Comparison of ENCODE assay signal across 13 cellular contexts in genomic region chr14:69666112-69666511, GRCh38. TPM values are rescaled to one million over a fixed set of nuclear protein-coding genes. Genes with fewer than 3 reads are reported as not detected.
DNase-seq lines count a peak whose midpoint lies in the region; ATAC-seq and TF ChIP-seq lines count a peak whose summit lies in the region.
"Had no signal": no experiment of that assay in that cellular context is flagged by ENCODE, and none has a peak within 500 bp of the region (broad histone marks: within the 10 kb centered on the region; RNA-seq: fewer than 3 reads in every experiment).

No MANE protein-coding gene starts in this region.

- TF ChIP-seq CTCF in fibroblast of the aortic adventitia (IDR thresholded peaks at IDR 0.05; ENCODE audit: insufficient read depth, low read length): no peak
- TF ChIP-seq CTCF in ovary (IDR thresholded peaks at IDR 0.05): no peak
- no peak for TF ChIP-seq CTCF in RWPE1 (conservative IDR thresholded peaks at IDR 0.05; ENCODE audit: low read depth)

- H3K4me1 ChIP-seq in CD4-positive, CD25-positive, alpha-beta regulatory T cell (ENCODE audit: control insufficient read depth, insufficient read depth, low read length, poor library complexity, severe bottlenecking): peaks cover 51% of the 10 kb centered on the region
- H3K4me1 ChIP-seq in rectal smooth muscle tissue (ENCODE audit: control insufficient read depth, insufficient read depth, low read length) (peaks cover 30% of the 10 kb centered on the region), ovary (ENCODE audit: insufficient read depth) (peaks cover 31% of the 10 kb centered on the region)

- POLR2A ChIA-PET in T-cell (lab: Charles Lee) (no interaction called here), RWPE1 (lab: Yijun Ruan, JAX; ENCODE audit: low non-redundant PET) (no interaction called here)

- intact Hi-C loops in ovary (cut with DNase I): no loop called here

- TF ChIP-seq EP300 in ovary (IDR thresholded peaks at IDR 0.05): no peak

- peaks cover 28% of the 10 kb centered on the region for H3K36me3 Mint-ChIP-seq in CD4-positive, CD25-positive, alpha-beta regulatory T cell
- H3K36me3 Mint-ChIP-seq in T-cell: peaks cover 40% of the 10 kb centered on the region

- H3K9ac ChIP-seq in rectal smooth muscle tissue (ENCODE audit: low read length): no peak overlapping the region

- CTCF ChIA-PET in T-cell (lab: Charles Lee): no interaction called here
- CTCF ChIA-PET in RWPE1 (lab: Yijun Ruan, JAX): no interaction called here

- H3K4me3 Mint-ChIP-seq in CD4-positive, CD25-positive, alpha-beta regulatory T cell: peak overlapping the region in 2 of 4 donors; percentile 12 to 74
- H3K4me3 Mint-ChIP-seq in T-cell: no peak overlapping the region

- peaks cover 36 to 94% (median 79%) of the 10 kb centered on the region in 4 donors for H3K4me1 Mint-ChIP-seq in CD4-positive, CD25-positive, alpha-beta regulatory T cell
- peaks cover 92 to 96% (median 93%) of the 10 kb centered on the region in 3 donors for H3K4me1 Mint-ChIP-seq in T-cell

- H3K36me3 ChIP-seq in CD4-positive, CD25-positive, alpha-beta regulatory T cell (ENCODE audit: control insufficient read depth, insufficient read depth, low read length): peaks cover 8% of the 10 kb centered on the region
- H3K36me3 ChIP-seq in rectal smooth muscle tissue (ENCODE audit: control insufficient read depth, insufficient read depth, low read length) (no peaks in the 10 kb centered on the region), ovary (no peaks in the 10 kb centered on the region)

- ATAC-seq in CD4-positive, CD25-positive, alpha-beta regulatory T cell (ENCODE audit: low read depth in 2 of 2): no peak
- ATAC-seq in T-cell (replicated peaks in 1 of 4): no peak

- DNase-seq in CD4-positive, CD25-positive, alpha-beta regulatory T cell: no peak
- no peak for DNase-seq in T-cell
- DNase-seq in fibroblast of the aortic adventitia (ENCODE audit: low read depth): peak; percentile 40
- no peak for DNase-seq in NCI-H2196 treated with DMSO at 0.1 percent for 48 hours (lab: John Stamatoyannopoulos, UW; ENCODE audit: unreplicated experiment)
- no peak for DNase-seq in NCI-H2171 (lab: John Stamatoyannopoulos, UW)
- DNase-seq in ovary: no peak
- DNase-seq in RWPE1 (ENCODE audit: low spot score): no peak
- DNase-seq: activated CD8-positive, alpha-beta memory T cell treated with anti-CD3 and anti-CD28 coated beads for 24 hours; C1 segment of cervical spinal cord; islet precursor cell; NCI-H1417; NCI-H774 had no signal

- H3K9me3 Mint-ChIP-seq in CD4-positive, CD25-positive, alpha-beta regulatory T cell: peaks cover 0 to 6% (median 3%) of the 10 kb centered on the region in 7 donors
- H3K9me3 Mint-ChIP-seq in T-cell: peaks cover 0 to 3% (median 2%) of the 10 kb centered on the region in 3 donors

- no peaks in the 10 kb centered on the region for H3K9me3 ChIP-seq in CD4-positive, CD25-positive, alpha-beta regulatory T cell (ENCODE audit: control insufficient read depth in 2 of 2, low read length in 2 of 2)
- H3K9me3 ChIP-seq in ovary: no peaks in the 10 kb centered on the region

- H3K27me3 ChIP-seq in CD4-positive, CD25-positive, alpha-beta regulatory T cell (ENCODE audit: control insufficient read depth, insufficient read depth, low read length): no peaks in the 10 kb centered on the region
- H3K27me3 ChIP-seq in rectal smooth muscle tissue (ENCODE audit: control insufficient read depth, insufficient read depth, low read length): no peaks in the 10 kb centered on the region
- H3K27me3 ChIP-seq in ovary: no peaks in the 10 kb centered on the region

- H3K4me3 ChIP-seq in CD4-positive, CD25-positive, alpha-beta regulatory T cell (ENCODE audit: low read depth, low read length): no peak overlapping the region
- H3K4me3 ChIP-seq in fibroblast of the aortic adventitia (ENCODE audit: low read depth, low read length) (no peak overlapping the region), rectal smooth muscle tissue (ENCODE audit: low read length) (no peak overlapping the region), ovary (no peak overlapping the region)

- no peak for TF ChIP-seq POLR2A in ovary (IDR thresholded peaks at IDR 0.05)

- 15 to 20% (median 16%) methylated on average over 3 of the region's 3 CpGs for WGBS in ovary, 3 donors

- peaks cover 4% of the 10 kb centered on the region for H3K27me3 Mint-ChIP-seq in CD4-positive, CD25-positive, alpha-beta regulatory T cell
- H3K27me3 Mint-ChIP-seq in T-cell: no peaks in the 10 kb centered on the region

- H3K27ac ChIP-seq in CD4-positive, CD25-positive, alpha-beta regulatory T cell (ENCODE audit: insufficient read depth, low read length, poor library complexity, severe bottlenecking): no peak overlapping the region
- H3K27ac ChIP-seq in rectal smooth muscle tissue (ENCODE audit: low read depth, low read length) (peak overlapping the region; percentile 73), ovary (peak overlapping the region in 1 of 2 donors; percentile 36), RWPE1 (no peak overlapping the region)

- H3K27ac Mint-ChIP-seq in CD4-positive, CD25-positive, alpha-beta regulatory T cell: peak overlapping the region in 2 of 3 donors; percentile 83 to 91
- peak overlapping the region; percentile 61 to 70 for H3K27ac Mint-ChIP-seq in T-cell

RNA-seq across cellular contexts. Expression of gene SUSD6, which starts 54.7 kb away (rescaled TPM):
- total RNA-seq in CD4-positive, CD25-positive, alpha-beta regulatory T cell: 101 TPM
- polyA plus RNA-seq in CD4-positive, CD25-positive, alpha-beta regulatory T cell: 10 to 100 TPM in 1 of 4 donors, 1 to 10 TPM in 3; 7.7 to 15.2 (median 9.0) TPM
- total RNA-seq in T-cell: 10 to 100 TPM; 53.5 to 75.5 (median 60.4) TPM
- 8.0 and 14.3 TPM in 2 replicates for total RNA-seq in fibroblast of the aortic adventitia (ENCODE audit: low replicate concordance)
- total RNA-seq in ovary: 10 to 100 TPM; 18.0 to 35.3 (median 29.9) TPM
- 10 to 100 TPM; 12.6 to 20.3 TPM for polyA plus RNA-seq in ovary
